8 cellular contexts compared by ENCODE assay signal in the genomic region with DNA sequence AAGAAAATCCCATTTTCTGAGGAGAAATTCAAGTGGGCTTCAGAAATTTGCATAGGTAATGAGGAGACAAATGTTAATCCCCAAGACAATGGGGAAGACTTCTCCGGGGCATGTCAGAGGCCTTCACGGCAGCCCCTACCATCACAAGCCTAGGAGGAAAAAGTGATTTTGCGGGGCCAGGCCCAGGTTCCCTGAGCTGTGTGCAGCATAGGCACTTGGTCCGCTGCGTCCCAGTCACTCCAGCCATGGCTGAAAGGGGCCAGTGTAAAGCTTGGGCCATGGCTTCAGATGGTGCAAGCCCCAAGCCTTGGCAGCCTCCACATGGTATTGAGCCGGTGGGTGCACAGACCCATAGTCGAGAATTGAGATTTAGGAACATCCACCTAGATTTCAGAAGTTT.
"Had no signal": no experiment of that assay in that cellular context is flagged by ENCODE, and none has a peak within 500 bp of the region (broad histone marks: within the 10 kb centered on the region; RNA-seq: fewer than 3 reads in every experiment).

No MANE protein-coding gene starts in this region.

- H3K4me3 Mint-ChIP-seq: GM23338, H9 had no signal

- DNase-seq: H9, HCEC 1CT, IMR-90 had no signal

- FAIRE-seq: H1, H54, HTR-8/SVneo, K562 had no signal

- H3K4me3 ChIP-seq: GM23338, K562 had no signal

- H3K9me3 Mint-ChIP-seq: GM23338 had no signal

- H3K4me2 ChIP-seq: GM23338 had no signal

- H2AFZ ChIP-seq: GM23338 had no signal

- H3K27ac Mint-ChIP-seq: GM23338, H9 had no signal
